Comparison of ENCODE assay signal across 11 cellular contexts in the genomic region with DNA sequence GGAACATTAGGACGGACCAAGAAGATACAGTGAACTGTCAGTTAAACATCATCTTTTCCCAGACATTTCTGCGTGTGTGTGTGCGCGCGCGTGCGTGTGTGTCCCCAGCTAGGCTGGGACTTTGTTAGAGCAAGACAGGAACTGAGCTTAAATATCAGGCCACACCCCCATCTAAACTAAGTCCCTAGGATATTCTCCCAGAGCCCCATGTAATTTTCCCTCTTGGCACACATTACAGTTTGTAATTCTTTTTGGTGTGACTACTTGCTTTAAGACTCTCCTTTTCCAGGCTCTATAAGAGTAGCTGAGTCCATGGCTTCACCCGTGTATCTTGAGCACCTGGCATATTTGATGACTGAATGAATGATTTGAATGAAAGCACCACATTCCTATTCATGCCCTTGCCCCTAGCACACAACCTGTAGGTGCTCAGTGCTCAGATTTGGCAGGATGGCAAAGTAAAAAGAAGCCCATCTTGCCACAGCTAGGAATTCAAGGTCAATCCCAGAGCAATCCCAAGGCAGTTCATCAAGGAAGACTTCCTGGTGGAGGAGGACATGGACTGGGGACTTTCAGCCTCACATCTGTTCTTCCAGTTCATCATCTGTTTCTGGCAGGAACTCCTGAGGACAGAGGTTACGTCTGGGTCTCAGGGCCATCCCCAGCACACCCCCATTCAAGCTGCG.
DNase-seq lines count a peak whose midpoint lies in the region; ATAC-seq, FAIRE-seq and TF ChIP-seq lines count a peak whose summit lies in the region.
"Had no signal": no experiment of that assay in that cellular context is flagged by ENCODE, and none has a peak within 500 bp of the region (broad histone marks: within the 10 kb centered on the region; RNA-seq: fewer than 3 reads in every experiment).

No MANE protein-coding gene starts in this region.

- H3K27me3 ChIP-seq in PC-9 (ENCODE audit: insufficient read depth, low read depth) (no peaks in the 10 kb centered on the region), endothelial cell of umbilical vein (ENCODE audit: control insufficient read depth in 2 of 2, insufficient read depth in 2 of 2, low read length in 2 of 2) (no peaks in the 10 kb centered on the region), neuronal stem cell (ENCODE audit: control insufficient read depth in 3 of 3, insufficient read depth in 3 of 3, low read depth in 1 of 3, low read length in 3 of 3) (peaks cover 0 to 2% (median 0%) of the 10 kb centered on the region in 3 experiments)

- no peak overlapping the region for H4K91ac ChIP-seq in neuronal stem cell (ENCODE audit: low read depth, low read length, poor library complexity)

- no peaks in the 10 kb centered on the region for H3K9me2 ChIP-seq in PC-9 (ENCODE audit: insufficient read depth)

- no TSS peak for BruUV-seq in PC-9 (replicated peaks; lab: Mats Ljungman, UMichigan)
- TSS peak; percentile 59 for BruUV-seq in endothelial cell of umbilical vein (replicated peaks; lab: Mats Ljungman, UMichigan)

- peaks cover 17% of the 10 kb centered on the region for H3K9me3 ChIP-seq in A549
- H3K9me3 ChIP-seq in PC-9 (ENCODE audit: insufficient read depth, low read depth): no peaks in the 10 kb centered on the region
- no peaks in the 10 kb centered on the region for H3K9me3 ChIP-seq in endothelial cell of umbilical vein (replicated peaks; ENCODE audit: control insufficient read depth, insufficient read depth, low read length)
- peaks cover 0 to 5% of the 10 kb centered on the region in 2 donors for H3K9me3 ChIP-seq in neuronal stem cell (replicated peaks in 1 of 2; ENCODE audit: control insufficient read depth in 2 of 2, insufficient read depth in 1 of 2, low read depth in 1 of 2, low read length in 2 of 2)

- H3K4me1 ChIP-seq in A549: peaks cover 79% of the 10 kb centered on the region
- H3K4me1 ChIP-seq in PC-9 (replicated peaks; ENCODE audit: insufficient read depth): peaks cover 93% of the 10 kb centered on the region
- H3K4me1 ChIP-seq in endothelial cell of umbilical vein (ENCODE audit: control insufficient read depth, extremely low read depth, insufficient read depth, low read length): peaks cover 47% of the 10 kb centered on the region
- peaks cover 0 to 2% of the 10 kb centered on the region in 2 donors for H3K4me1 ChIP-seq in neuronal stem cell (ENCODE audit: control insufficient read depth in 2 of 2, insufficient read depth in 1 of 2, low read depth in 1 of 2, low read length in 2 of 2)

- H3K27ac ChIP-seq in A549 (peak overlapping the region; percentile 97 to 98), PC-9 (peak overlapping the region; percentile 95), endothelial cell of umbilical vein (ENCODE audit: insufficient read depth, low read depth, low read length) (peak overlapping the region; percentile 93), neuronal stem cell (replicated peaks; ENCODE audit: low read length) (no peak overlapping the region)

- peaks cover 67% of the 10 kb centered on the region for H3F3A ChIP-seq in PC-9 (ENCODE audit: insufficient read depth, low read depth)

- H2AFZ ChIP-seq in PC-9: no peak overlapping the region
- H2AFZ ChIP-seq in endothelial cell of umbilical vein (ENCODE audit: low read depth, low read length): no peak overlapping the region
- H2AFZ ChIP-seq in neuronal stem cell (ENCODE audit: low read length): no peak overlapping the region

- no peak overlapping the region for H3K4ac ChIP-seq in neuronal stem cell (ENCODE audit: low read length)

- intact Hi-C loops in PC-9 (cut with micrococcal nuclease; ENCODE audit: unreplicated experiment) (loop anchor here (1.0 to 5.0 kb wide), 4 partner anchors 15 to 131 kb away; no protein-coding TSS in a partner anchor), endothelial cell of umbilical vein (cut with micrococcal nuclease) (loop anchor here (2.0 to 5.0 kb wide), 3 partner anchors 15 to 286 kb away; partner anchors contain the start of gene VEGFA)

- no peak overlapping the region for H2BK120ac ChIP-seq in neuronal stem cell (ENCODE audit: low read depth, low read length)

- no peaks in the 10 kb centered on the region for H3K9me1 ChIP-seq in endothelial cell of umbilical vein (replicated peaks; ENCODE audit: control insufficient read depth, extremely low read depth, insufficient read depth, low read length)

- POLR2A ChIA-PET in A549 (lab: Yijun Ruan, JAX) (interaction anchor here (0.5 to 2.1 kb wide), 4 partner anchors 15 to 631 kb away, joined by 3 to 10 read pairs (median 6); partner anchors contain the start of genes ABCC10, GTPBP2 and VEGFA), PC-9 (lab: Charles Lee; ENCODE audit: unreplicated experiment) (interaction anchor here (0.5 to 0.9 kb wide), 4 partner anchors 15 to 363 kb away, joined by 3 to 11 read pairs (median 4); no protein-coding TSS in a partner anchor), endothelial cell of umbilical vein (lab: Charles Lee) (interaction anchor here (1.0 kb wide), 1 partner anchor 46 kb away, joined by 3 read pairs; no protein-coding TSS in a partner anchor)

- H2AK5ac ChIP-seq in neuronal stem cell (ENCODE audit: low read depth, low read length): peak overlapping the region; percentile 56

- no peak for ATAC-seq in A549
- ATAC-seq in HG02642 (IDR thresholded peaks at IDR 0.05; ENCODE audit: poor library complexity, unreplicated experiment): no peak

- FAIRE-seq in A549 (lab: Jason Lieb, UNC) (no peak), endothelial cell of umbilical vein (lab: Jason Lieb, UNC) (no peak), RCC 7860 (lab: Jason Lieb, UNC) (no peak)

- H3K36me3 ChIP-seq in PC-9 (ENCODE audit: low read depth) (peaks cover 5% of the 10 kb centered on the region; the same call in 1 of the 2 replicates), endothelial cell of umbilical vein (ENCODE audit: control insufficient read depth in 2 of 2, extremely low read depth in 1 of 2, insufficient read depth in 2 of 2, low read length in 2 of 2) (no peaks in the 10 kb centered on the region), neuronal stem cell (replicated peaks in 1 of 2; ENCODE audit: control insufficient read depth in 2 of 2, insufficient read depth in 2 of 2, low read length in 2 of 2) (no peaks in the 10 kb centered on the region)

- TF ChIP-seq CTCF in A549 (IDR thresholded peaks at IDR 0.05): no peak
- no peak for TF ChIP-seq CTCF in PC-9 (conservative IDR thresholded peaks at IDR 0.05)
- TF ChIP-seq CTCF in endothelial cell of umbilical vein (IDR thresholded peaks at IDR 0.05; ENCODE audit: extremely low read depth in 1 of 2, insufficient read depth in 1 of 2, low read depth in 1 of 2, low read length in 2 of 2): no peak

- H4K8ac ChIP-seq in neuronal stem cell (ENCODE audit: low read depth, low read length): no peak overlapping the region

- no peak overlapping the region for H3K14ac ChIP-seq in neuronal stem cell (ENCODE audit: low read length)

- CTCF ChIA-PET in A549 (lab: Yijun Ruan, JAX): interaction anchor here (1.0 to 5.7 kb wide), 8 partner anchors 10 to 288 kb away, joined by 3 to 49 read pairs (median 6); partner anchors contain the start of gene VEGFA
- CTCF ChIA-PET in PC-9 (lab: Charles Lee): interaction anchor here (0.8 kb wide), 1 partner anchor 202 kb away, joined by 3 read pairs; no protein-coding TSS in a partner anchor
- CTCF ChIA-PET in endothelial cell of umbilical vein (lab: Charles Lee): interaction anchor here (1.0 to 2.5 kb wide), 6 partner anchors 10 to 288 kb away, joined by 3 to 13 read pairs (median 8); partner anchors contain the start of gene VEGFA

- H4K20me1 ChIP-seq in PC-9 (ENCODE audit: insufficient read depth) (no peaks in the 10 kb centered on the region), endothelial cell of umbilical vein (replicated peaks; ENCODE audit: control insufficient read depth, extremely low read depth, insufficient read depth, low read length) (no peaks in the 10 kb centered on the region)

- H3K79me2 ChIP-seq in PC-9 (ENCODE audit: low read depth) (0 out of 2 replicates have a peak, but pooled peaks cover 19% of the 10 kb centered on the region), endothelial cell of umbilical vein (ENCODE audit: control insufficient read depth, insufficient read depth, low read length) (no peaks in the 10 kb centered on the region)

- TF ChIP-seq POLR2A in A549 (IDR thresholded peaks at IDR 0.05; ENCODE audit: low read length) (no peak), endothelial cell of umbilical vein (IDR thresholded peaks at IDR 0.05; ENCODE audit: low read depth, low read length) (no peak)

- dilution Hi-C loops in endothelial cell of umbilical vein (cut with MboI; ENCODE audit: extremely low pct_ligation_motif_present, low sequenced_read_pairs): no loop called here

- DNase-seq in A549 (ENCODE audit: low read depth in 1 of 2, low spot score in 1 of 2) (no peak), PC-9 (no peak), endothelial cell of umbilical vein (ENCODE audit: low read depth, low spot score) (no peak), neuronal stem cell (ENCODE audit: low spot score) (no peak), RCC 7860 (ENCODE audit: low spot score) (no peak), NCI-H2227 treated with DMSO at 0.1 percent for 48 hours (lab: John Stamatoyannopoulos, UW) (no peak)
- DNase-seq in activated naive CD4-positive, alpha-beta T cell treated with Interleukin-2 at 50 U/mL for 16 hours: no peak
- DNase-seq: activated T-cell treated with anti-CD3 and anti-CD28 coated beads, Interleukin-2, amount 50 U/mL, for 1 hour; AML-193; NCI-H446 treated with DMSO at 0.1 percent for 48 hours had no signal

- H3K9ac ChIP-seq in endothelial cell of umbilical vein (replicated peaks; ENCODE audit: extremely low read depth, insufficient read depth, low read length) (peak overlapping the region; percentile 46), neuronal stem cell (ENCODE audit: low read depth, low read length, poor library complexity) (no peak overlapping the region)

- H3K4me3 ChIP-seq in A549: 0 out of 3 replicates have a peak overlapping the region, but pooled peaks have one; percentile 6
- H3K4me3 ChIP-seq in PC-9: no peak overlapping the region
- H3K4me3 ChIP-seq in endothelial cell of umbilical vein (replicated peaks in 1 of 3; ENCODE audit: insufficient read depth in 1 of 3, low read depth in 1 of 3, low read length in 3 of 3): no peak overlapping the region
- H3K4me3 ChIP-seq in neuronal stem cell (ENCODE audit: low read length in 2 of 2): no peak overlapping the region

- no peaks in the 10 kb centered on the region for H3K79me1 ChIP-seq in neuronal stem cell (ENCODE audit: low read depth, low read length)

- H2BK5ac ChIP-seq in neuronal stem cell (ENCODE audit: low read length): no peak overlapping the region

- H2BK15ac ChIP-seq in neuronal stem cell (ENCODE audit: low read length): no peak overlapping the region

- TF ChIP-seq RAD21 in A549 (conservative IDR thresholded peaks at IDR 0.05 in 1 of 2, IDR thresholded peaks at IDR 0.05 in 1 of 2): no peak

- TF ChIP-seq EP300 in A549 (IDR thresholded peaks at IDR 0.05): no peak

- H3K23ac ChIP-seq in neuronal stem cell (ENCODE audit: low read depth, low read length, poor library complexity): peak overlapping the region; percentile 73

- H3K4me2 ChIP-seq in A549: peak overlapping the region; percentile 73
- peak overlapping the region; percentile 49 for H3K4me2 ChIP-seq in PC-9
- peak overlapping the region; percentile 31 for H3K4me2 ChIP-seq in endothelial cell of umbilical vein (ENCODE audit: insufficient read depth, low read length)
- no peak overlapping the region for H3K4me2 ChIP-seq in neuronal stem cell (ENCODE audit: insufficient read depth, low read length, poor library complexity, severe bottlenecking)

- 81% methylated on average over 9 of the region's 10 CpGs for WGBS in A549 (ENCODE audit: missing lambda C conversion rate)
- no CpG with 5 or more reads among the region's 10 CpGs for WGBS in neuronal stem cell (ENCODE audit: extremely low coverage in 2 of 2, insufficient read length in 2 of 2, insufficient replicate concordance in 1 of 2), 2 donors

- H3K18ac ChIP-seq in neuronal stem cell (ENCODE audit: low read length): peak overlapping the region; percentile 5

- no peak overlapping the region for H2BK12ac ChIP-seq in neuronal stem cell (ENCODE audit: low read length)
